ENCODE assay signal across 1 cellular context in genomic region chr10:79137404-79137803, GRCh38.
TF ChIP-seq lines count a peak whose summit lies in the region.

No MANE protein-coding gene starts in this region.

TF ChIP-seq in WTC11, 78 proteins besides CTCF, POLR2A, EP300 and RAD21 (continued from another document):
- no peak for TF ChIP-seq ATF1 (CRISPR knock-in tag; IDR thresholded peaks at IDR 0.05)
- no peak for TF ChIP-seq RELA (CRISPR knock-in tag; IDR thresholded peaks at IDR 0.05; ENCODE audit: borderline replicate concordance)
- TF ChIP-seq SOX15 (CRISPR knock-in tag; IDR thresholded peaks at IDR 0.05) = no peak
- no peak for TF ChIP-seq NFATC4 (CRISPR knock-in tag; IDR thresholded peaks at IDR 0.05)
- no peak for TF ChIP-seq ZNF416 (CRISPR knock-in tag; IDR thresholded peaks at IDR 0.05)
- no peak for TF ChIP-seq FOXK1 (CRISPR knock-in tag; IDR thresholded peaks at IDR 0.05)
- no peak for TF ChIP-seq ELF4 (CRISPR knock-in tag; IDR thresholded peaks at IDR 0.05; ENCODE audit: low read depth)
- no peak for TF ChIP-seq ATF2 (CRISPR knock-in tag; IDR thresholded peaks at IDR 0.05; ENCODE audit: borderline replicate concordance, low read depth)
- TF ChIP-seq MXD4 (CRISPR knock-in tag; IDR thresholded peaks at IDR 0.05; ENCODE audit: borderline replicate concordance) = no peak
TF ChIP-seq in WTC11: peak in this region for 0.
